ENCODE assay signal across 12 cellular contexts in the genomic region with DNA sequence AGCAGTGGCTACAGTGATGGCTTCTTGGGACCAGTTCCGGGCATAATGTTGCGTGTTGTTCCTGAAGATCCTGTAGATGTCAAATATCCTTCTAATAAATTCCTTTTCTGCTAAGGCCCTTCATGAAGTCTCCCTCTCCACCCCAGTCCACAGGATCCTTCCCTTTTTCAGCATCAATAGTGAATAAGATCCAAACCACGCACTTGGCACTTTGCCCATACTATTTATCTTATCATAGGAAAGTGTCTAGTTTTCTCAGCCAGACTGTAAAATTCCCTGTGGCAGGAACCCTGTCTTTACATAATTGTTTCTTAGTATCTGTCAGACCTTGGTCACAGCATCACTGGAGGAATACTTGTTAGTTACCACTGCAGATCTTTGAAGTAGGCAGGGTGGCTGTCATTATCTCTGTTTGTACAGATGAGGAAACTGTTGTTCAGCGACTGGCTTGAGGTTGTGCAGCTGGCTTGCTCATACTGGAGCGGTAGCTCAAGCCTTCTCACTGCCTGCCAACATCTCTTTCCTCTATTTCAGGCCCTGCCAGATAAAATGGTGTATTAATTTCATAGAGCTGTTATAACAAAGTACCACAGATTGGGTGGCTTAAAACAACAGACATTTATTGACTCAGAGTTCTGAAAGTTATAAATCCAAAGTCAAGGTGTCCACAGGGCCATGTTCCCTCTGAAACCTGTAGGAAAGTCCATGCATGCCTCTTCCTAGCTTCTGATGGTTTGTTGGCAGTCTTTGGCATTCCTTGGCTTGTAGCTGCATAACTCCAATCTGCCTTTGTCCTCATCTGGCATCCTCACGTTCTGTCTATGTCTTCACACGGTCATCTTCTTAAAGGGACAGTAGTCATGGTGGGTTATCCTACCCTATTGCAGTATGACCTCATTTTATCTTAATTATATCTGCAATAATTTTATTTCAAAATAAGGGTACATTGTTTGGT.
DNase-seq lines count a peak whose midpoint lies in the region; TF ChIP-seq lines count a peak whose summit lies in the region.
"Had no signal": no experiment of that assay in that cellular context is flagged by ENCODE, and none has a peak within 500 bp of the region (broad histone marks: within the 10 kb centered on the region; RNA-seq: fewer than 3 reads in every experiment).

No MANE protein-coding gene starts in this region.

- H3K27ac ChIP-seq in rectal smooth muscle tissue (ENCODE audit: low read depth, low read length), result peak overlapping the region; percentile 8
- H3K27ac ChIP-seq: neutrophil, thoracic aorta had no signal

- H3K4me3 ChIP-seq in fibroblast of mammary gland (ENCODE audit: control insufficient read depth, low read depth, low read length), result no peak overlapping the region
- H3K4me3 ChIP-seq in rectal smooth muscle tissue (ENCODE audit: low read length), result no peak overlapping the region
- H3K4me3 ChIP-seq: thoracic aorta had no signal

- no peaks in the 10 kb centered on the region for H3K27me3 ChIP-seq in rectal smooth muscle tissue (ENCODE audit: control insufficient read depth, insufficient read depth, low read length)

- H3K36me3 ChIP-seq in rectal smooth muscle tissue (ENCODE audit: control insufficient read depth, insufficient read depth, low read length), result no peaks in the 10 kb centered on the region
- H3K36me3 ChIP-seq: neutrophil, thoracic aorta had no signal

- H3K4me1 ChIP-seq in rectal smooth muscle tissue (ENCODE audit: control insufficient read depth, insufficient read depth, low read length), result peaks cover 5% of the 10 kb centered on the region

- DNase-seq in NCI-H1417 (lab: John Stamatoyannopoulos, UW) (peak in 2 of 3 experiments; percentile 3 to 10), NCI-H1417 treated with DMSO at 0.1 percent for 48 hours (lab: John Stamatoyannopoulos, UW) (no peak), SHP77 treated with DMSO at 0.1 percent for 48 hours (lab: John Stamatoyannopoulos, UW) (peak; percentile 47), fibroblast of mammary gland (ENCODE audit: low read depth) (peak; percentile 44), SW480 (ENCODE audit: low spot score) (no peak), NCI-H345 (lab: John Stamatoyannopoulos, UW) (no peak)
- no peak for DNase-seq in stimulated activated naive CD4-positive, alpha-beta T cell treated with Interleukin-2 at 50 U/mL for 16 hours (lab: John Stamatoyannopoulos, UW)
- DNase-seq: immature natural killer cell, NCI-H1092 treated with DMSO at 0.1 percent for 48 hours had no signal

- TF ChIP-seq CTCF in fibroblast of mammary gland (conservative IDR thresholded peaks at IDR 0.05; ENCODE audit: control insufficient read depth, insufficient read depth, low read depth, low read length), result no peak

- H3K9ac ChIP-seq in rectal smooth muscle tissue (ENCODE audit: low read length), result no peak overlapping the region

Comparison
In these comparisons a context has a peak if more than half of its experiments do, and no peak if none do; other contexts are left out.
1. DNase-seq: peak in NCI-H1417 (2 of 3), SHP77 treated with DMSO at 0.1 percent for 48 hours (single experiment) and fibroblast of mammary gland (single experiment); none in NCI-H1417 treated with DMSO at 0.1 percent for 48 hours (single experiment), SW480 (single experiment), stimulated activated naive CD4-positive, alpha-beta T cell treated with Interleukin-2 at 50 U/mL for 16 hours (single experiment) and NCI-H345 (single experiment).